1 cellular context compared by ENCODE assay signal in the genomic region with DNA sequence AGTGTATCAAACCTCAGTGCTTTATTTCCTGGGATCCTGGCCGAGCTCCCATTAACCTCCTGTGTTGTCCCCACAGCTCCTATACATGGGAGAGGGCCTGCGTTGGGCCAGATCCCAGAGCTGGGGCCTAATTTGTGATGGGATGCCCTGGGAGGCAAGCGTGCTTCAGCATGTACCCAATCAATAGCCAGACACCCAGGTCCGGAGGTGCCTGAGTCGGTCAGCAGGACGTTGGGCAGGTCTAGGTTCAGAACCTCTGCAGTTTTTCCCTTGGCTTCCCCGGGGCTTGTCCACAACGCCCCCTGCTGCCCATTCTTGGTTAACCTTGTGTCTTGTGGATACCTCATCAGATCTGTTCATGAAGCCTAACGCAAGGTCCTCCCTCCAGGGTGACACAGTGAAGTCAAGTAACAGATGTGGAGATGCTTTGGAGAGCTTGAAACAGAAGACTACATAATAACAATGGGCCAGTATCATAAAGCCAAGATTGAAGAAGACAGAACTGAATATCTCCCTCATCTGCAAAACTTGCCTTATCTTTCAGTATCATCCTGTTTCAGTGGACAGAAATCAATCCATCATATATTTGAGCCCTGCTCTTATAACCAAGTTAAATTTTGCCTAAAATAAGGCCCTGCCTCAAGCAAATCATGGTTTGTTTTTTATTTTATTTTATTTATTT.
A peak's percentile ranks its signal among the peaks of the same experiment; 100 is the strongest.
TF ChIP-seq lines count a peak whose summit lies in the region.

No MANE protein-coding gene starts in this region.

TF ChIP-seq in endothelial cell of umbilical vein, 7 proteins besides CTCF, POLR2A, EP300 and RAD21:
- peak; percentile 34 for TF ChIP-seq POLR2AphosphoS5 (IDR thresholded peaks at IDR 0.05; ENCODE audit: insufficient read depth, low read depth, low read length)
